16 cellular contexts compared by ENCODE assay signal in the genomic region with DNA sequence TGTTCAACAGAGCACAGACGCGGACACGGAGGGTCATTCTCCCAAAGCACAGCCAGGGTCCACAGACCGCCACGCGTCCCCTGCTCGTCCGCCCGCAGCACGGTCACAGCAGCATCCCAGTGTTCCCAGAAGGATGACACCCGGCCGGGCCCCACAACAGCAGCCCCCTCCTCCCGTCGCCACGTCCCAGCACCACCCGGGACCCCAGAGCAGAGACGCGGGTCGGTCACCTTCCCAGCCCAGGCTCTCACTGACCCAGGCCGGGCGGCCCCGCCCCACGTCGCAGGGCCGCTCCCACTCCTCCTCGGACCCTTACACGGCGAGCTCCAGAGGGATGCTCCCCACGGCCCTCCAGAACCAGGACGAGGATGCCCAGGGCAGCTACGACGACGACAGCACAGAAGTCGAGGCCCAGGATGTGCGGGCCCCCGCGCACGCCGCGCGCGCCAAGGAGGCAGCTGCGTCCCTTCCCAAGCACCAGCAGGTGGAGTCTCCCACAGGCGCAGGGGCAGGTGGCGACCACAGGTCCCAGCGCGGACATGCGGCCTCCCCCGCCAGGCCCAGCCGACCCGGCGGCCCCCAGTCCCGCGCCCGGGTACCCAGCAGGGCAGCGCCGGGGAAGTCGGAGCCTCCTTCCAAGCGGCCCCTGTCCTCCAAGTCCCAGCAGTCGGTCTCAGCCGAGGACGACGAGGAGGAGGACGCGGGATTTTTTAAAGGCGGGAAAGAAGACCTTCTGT.
DNase-seq lines count a peak whose midpoint lies in the region; ATAC-seq and TF ChIP-seq lines count a peak whose summit lies in the region.
"Had no signal": no experiment of that assay in that cellular context is flagged by ENCODE, and none has a peak within 500 bp of the region (broad histone marks: within the 10 kb centered on the region; RNA-seq: fewer than 3 reads in every experiment).

No MANE protein-coding gene starts in this region.

- no peaks in the 10 kb centered on the region for H3K36me3 Mint-ChIP-seq in WTC11
- no peaks in the 10 kb centered on the region for H3K36me3 Mint-ChIP-seq in activated CD4-positive, alpha-beta memory T cell treated with anti-CD3 and anti-CD28 coated beads, Interleukin-2, amount 10 ng/mL, durations not matched to agents 7 days and 5 days (ENCODE audit: low read depth)

- TF ChIP-seq CTCF in WTC11 (IDR thresholded peaks at IDR 0.05) (no peak), dorsolateral prefrontal cortex (IDR thresholded peaks at IDR 0.05 in 54 of 56, conservative IDR thresholded peaks at IDR 0.05 in 2 of 56; ENCODE audit: low read depth in 1 of 56, partially characterized antibody in 56 of 56) (peak in 3 of 56 donors; percentile 8 to 17 (median 12))

- intact Hi-C loops in dorsolateral prefrontal cortex (cut with DNase I): loop anchor here in 1 of 2 donors (10.0 kb wide), 1 partner anchor 211 kb away; no protein-coding TSS in a partner anchor

- H3K27ac ChIP-seq in dorsolateral prefrontal cortex: no peak overlapping the region
- H3K27ac ChIP-seq in rectal smooth muscle tissue (ENCODE audit: low read depth, low read length): no peak overlapping the region
- H3K27ac ChIP-seq: BLaER1, epithelial cell of prostate, heart left ventricle, PC-9 had no signal

- H3K4me1 Mint-ChIP-seq in WTC11: no peaks in the 10 kb centered on the region
- no peaks in the 10 kb centered on the region for H3K4me1 Mint-ChIP-seq in activated CD4-positive, alpha-beta memory T cell treated with anti-CD3 and anti-CD28 coated beads, Interleukin-2, amount 10 ng/mL, durations not matched to agents 7 days and 5 days

- POLR2A ChIA-PET in WTC11 (lab: Charles Lee): no interaction called here
- POLR2A ChIA-PET in activated CD4-positive, alpha-beta memory T cell treated with anti-CD3 and anti-CD28 coated beads, Interleukin-2, amount 10 ng/mL, durations not matched to agents 7 days and 5 days (lab: Charles Lee): no interaction called here

- CTCF ChIA-PET in WTC11 (lab: Charles Lee): interaction anchor here (0.7 to 3.1 kb wide), 9 partner anchors 16 to 421 kb away, joined by 3 to 23 read pairs (median 3); no protein-coding TSS in a partner anchor
- CTCF ChIA-PET in activated CD4-positive, alpha-beta memory T cell treated with anti-CD3 and anti-CD28 coated beads, Interleukin-2, amount 10 ng/mL, durations not matched to agents 7 days and 5 days (lab: Charles Lee): no interaction called here

- H3K4me1 ChIP-seq in rectal smooth muscle tissue (ENCODE audit: control insufficient read depth, insufficient read depth, low read length): no peaks in the 10 kb centered on the region
- H3K4me1 ChIP-seq: BLaER1 had no signal

- H3K27me3 ChIP-seq in dorsolateral prefrontal cortex (peaks cover 0 to 80% (median 46%) of the 10 kb centered on the region in 45 donors), rectal smooth muscle tissue (ENCODE audit: control insufficient read depth, insufficient read depth, low read length) (peaks cover 3% of the 10 kb centered on the region)
- H3K27me3 ChIP-seq: BLaER1 had no signal

- H3K4me3 Mint-ChIP-seq in WTC11: peak overlapping the region; percentile 61
- no peak overlapping the region for H3K4me3 Mint-ChIP-seq in activated CD4-positive, alpha-beta memory T cell treated with anti-CD3 and anti-CD28 coated beads, Interleukin-2, amount 10 ng/mL, durations not matched to agents 7 days and 5 days
- H3K4me3 Mint-ChIP-seq: central memory CD8-positive, alpha-beta T cell had no signal

- H3K9me3 Mint-ChIP-seq in WTC11: no peaks in the 10 kb centered on the region
- no peaks in the 10 kb centered on the region for H3K9me3 Mint-ChIP-seq in activated CD4-positive, alpha-beta memory T cell treated with anti-CD3 and anti-CD28 coated beads, Interleukin-2, amount 10 ng/mL, durations not matched to agents 7 days and 5 days
- H3K9me3 Mint-ChIP-seq: central memory CD8-positive, alpha-beta T cell had no signal

- peak; percentile 60 for DNase-seq in WTC11 (ENCODE audit: low spot score)
- no peak for DNase-seq in dorsolateral prefrontal cortex
- peak; percentile 9 for DNase-seq in kidney tubule cell (ENCODE audit: low spot score)
- DNase-seq in activated CD4-positive, alpha-beta memory T cell treated with anti-CD3 and anti-CD28 coated beads, Interleukin-2, amount 10 ng/mL, durations not matched to agents 7 days and 5 days: no peak
- DNase-seq in HUDEP-2 (lab: John Stamatoyannopoulos, UW; ENCODE audit: unreplicated experiment in 76 of 76): no peak
- no peak for DNase-seq in HPDE6-E6E7 (ENCODE audit: extremely low spot score)
- DNase-seq: activated CD4-positive, CD25-positive, alpha-beta regulatory T cell treated with anti-CD3 and anti-CD28 coated beads, Interleukin-2, amount 50 U/mL, for 72 hours; activated CD8-positive, alpha-beta memory T cell treated with anti-CD3 and anti-CD28 coated beads, Interleukin-2, amount 50 U/mL, for 4 hours; activated naive CD4-positive, alpha-beta T cell treated with anti-CD3 and anti-CD28 coated beads, Interleukin-2, amount 50 U/mL, for 16 hours; heart left ventricle; NCI-H1048; PC-9 had no signal

- no peaks in the 10 kb centered on the region for H3K36me3 ChIP-seq in rectal smooth muscle tissue (ENCODE audit: control insufficient read depth, insufficient read depth, low read length)
- H3K36me3 ChIP-seq: BLaER1, heart left ventricle had no signal

- H3K27me3 Mint-ChIP-seq in WTC11 (ENCODE audit: low read depth): peaks cover 44% of the 10 kb centered on the region
- peaks cover 35% of the 10 kb centered on the region for H3K27me3 Mint-ChIP-seq in activated CD4-positive, alpha-beta memory T cell treated with anti-CD3 and anti-CD28 coated beads, Interleukin-2, amount 10 ng/mL, durations not matched to agents 7 days and 5 days

- H3K9ac ChIP-seq in rectal smooth muscle tissue (ENCODE audit: low read length): no peak overlapping the region
- H3K9ac ChIP-seq: BLaER1 had no signal

- ATAC-seq in WTC11: peak; percentile 90

- H3K27ac Mint-ChIP-seq in WTC11: no peak overlapping the region
- H3K27ac Mint-ChIP-seq in activated CD4-positive, alpha-beta memory T cell treated with anti-CD3 and anti-CD28 coated beads, Interleukin-2, amount 10 ng/mL, durations not matched to agents 7 days and 5 days: no peak overlapping the region

- H3K4me3 ChIP-seq in dorsolateral prefrontal cortex (peak overlapping the region in 39 of 59 donors; percentile 9 to 60 (median 30)), rectal smooth muscle tissue (ENCODE audit: low read length) (peak overlapping the region; percentile 34)
- H3K4me3 ChIP-seq: BLaER1, PC-9 had no signal

TF ChIP-seq in WTC11, 78 proteins besides CTCF, POLR2A, EP300 and RAD21 (continues in another document):
- TF ChIP-seq, protein P1, sequence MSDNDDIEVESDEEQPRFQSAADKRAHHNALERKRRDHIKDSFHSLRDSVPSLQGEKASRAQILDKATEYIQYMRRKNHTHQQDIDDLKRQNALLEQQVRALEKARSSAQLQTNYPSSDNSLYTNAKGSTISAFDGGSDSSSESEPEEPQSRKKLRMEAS (CRISPR knock-in tag; IDR thresholded peaks at IDR 0.05): peak; percentile 87
- TF ChIP-seq, protein P2, sequence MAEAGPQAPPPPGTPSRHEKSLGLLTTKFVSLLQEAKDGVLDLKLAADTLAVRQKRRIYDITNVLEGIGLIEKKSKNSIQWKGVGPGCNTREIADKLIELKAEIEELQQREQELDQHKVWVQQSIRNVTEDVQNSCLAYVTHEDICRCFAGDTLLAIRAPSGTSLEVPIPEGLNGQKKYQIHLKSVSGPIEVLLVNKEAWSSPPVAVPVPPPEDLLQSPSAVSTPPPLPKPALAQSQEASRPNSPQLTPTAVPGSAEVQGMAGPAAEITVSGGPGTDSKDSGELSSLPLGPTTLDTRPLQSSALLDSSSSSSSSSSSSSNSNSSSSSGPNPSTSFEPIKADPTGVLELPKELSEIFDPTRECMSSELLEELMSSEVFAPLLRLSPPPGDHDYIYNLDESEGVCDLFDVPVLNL (CRISPR knock-in tag; IDR thresholded peaks at IDR 0.05; ENCODE audit: borderline replicate concordance, low read depth): 0 out of 2 replicates have a peak, but pooled peaks have one; percentile 19
- TF ChIP-seq FOXP1 (CRISPR knock-in tag; IDR thresholded peaks at IDR 0.05; ENCODE audit: borderline replicate concordance) (peak; percentile 82; the same call in 1 of the 2 replicates), TEAD4 (CRISPR knock-in tag; IDR thresholded peaks at IDR 0.05) (no peak), TP53 (CRISPR knock-in tag; IDR thresholded peaks at IDR 0.05) (0 out of 2 replicates have a peak, but pooled peaks have one; percentile 2)
- TF ChIP-seq, protein P3, sequence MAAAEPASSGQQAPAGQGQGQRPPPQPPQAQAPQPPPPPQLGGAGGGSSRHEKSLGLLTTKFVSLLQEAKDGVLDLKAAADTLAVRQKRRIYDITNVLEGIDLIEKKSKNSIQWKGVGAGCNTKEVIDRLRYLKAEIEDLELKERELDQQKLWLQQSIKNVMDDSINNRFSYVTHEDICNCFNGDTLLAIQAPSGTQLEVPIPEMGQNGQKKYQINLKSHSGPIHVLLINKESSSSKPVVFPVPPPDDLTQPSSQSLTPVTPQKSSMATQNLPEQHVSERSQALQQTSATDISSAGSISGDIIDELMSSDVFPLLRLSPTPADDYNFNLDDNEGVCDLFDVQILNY (CRISPR knock-in tag; IDR thresholded peaks at IDR 0.05): peak; percentile 75; the same call in 1 of the 2 replicates
- TF ChIP-seq, protein P4, sequence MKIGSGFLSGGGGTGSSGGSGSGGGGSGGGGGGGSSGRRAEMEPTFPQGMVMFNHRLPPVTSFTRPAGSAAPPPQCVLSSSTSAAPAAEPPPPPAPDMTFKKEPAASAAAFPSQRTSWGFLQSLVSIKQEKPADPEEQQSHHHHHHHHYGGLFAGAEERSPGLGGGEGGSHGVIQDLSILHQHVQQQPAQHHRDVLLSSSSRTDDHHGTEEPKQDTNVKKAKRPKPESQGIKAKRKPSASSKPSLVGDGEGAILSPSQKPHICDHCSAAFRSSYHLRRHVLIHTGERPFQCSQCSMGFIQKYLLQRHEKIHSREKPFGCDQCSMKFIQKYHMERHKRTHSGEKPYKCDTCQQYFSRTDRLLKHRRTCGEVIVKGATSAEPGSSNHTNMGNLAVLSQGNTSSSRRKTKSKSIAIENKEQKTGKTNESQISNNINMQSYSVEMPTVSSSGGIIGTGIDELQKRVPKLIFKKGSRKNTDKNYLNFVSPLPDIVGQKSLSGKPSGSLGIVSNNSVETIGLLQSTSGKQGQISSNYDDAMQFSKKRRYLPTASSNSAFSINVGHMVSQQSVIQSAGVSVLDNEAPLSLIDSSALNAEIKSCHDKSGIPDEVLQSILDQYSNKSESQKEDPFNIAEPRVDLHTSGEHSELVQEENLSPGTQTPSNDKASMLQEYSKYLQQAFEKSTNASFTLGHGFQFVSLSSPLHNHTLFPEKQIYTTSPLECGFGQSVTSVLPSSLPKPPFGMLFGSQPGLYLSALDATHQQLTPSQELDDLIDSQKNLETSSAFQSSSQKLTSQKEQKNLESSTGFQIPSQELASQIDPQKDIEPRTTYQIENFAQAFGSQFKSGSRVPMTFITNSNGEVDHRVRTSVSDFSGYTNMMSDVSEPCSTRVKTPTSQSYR (CRISPR knock-in tag; IDR thresholded peaks at IDR 0.05): no peak

Comparison
In these comparisons a context has a peak if more than half of its experiments do, and no peak if none do; other contexts are left out.
1. DNase-seq: peak in WTC11 (single experiment) and kidney tubule cell (single experiment); none in dorsolateral prefrontal cortex (0 of 10), activated CD4-positive, alpha-beta memory T cell treated with anti-CD3 and anti-CD28 coated beads, Interleukin-2, amount 10 ng/mL, durations not matched to agents 7 days and 5 days (single experiment), HUDEP-2 (0 of 76) and HPDE6-E6E7 (single experiment).